ENCODE assay signal across 8 cellular contexts in genomic region chr10:18400201-18400910, GRCh38.
A peak's percentile ranks its signal among the peaks of the same experiment; 100 is the strongest.
DNase-seq lines count a peak whose midpoint lies in the region; ATAC-seq and TF ChIP-seq lines count a peak whose summit lies in the region.

No MANE protein-coding gene starts in this region.

- H3K4me1 ChIP-seq in HUES6 (ENCODE audit: control insufficient read depth, insufficient read depth, low read length) = peaks cover 4% of the 10 kb centered on the region; the same call in 1 of the 2 replicates
- no peaks in the 10 kb centered on the region for H3K4me1 ChIP-seq in right lobe of liver

- H3K36me3 ChIP-seq in HUES6 (ENCODE audit: control insufficient read depth, insufficient read depth, low read length) (no peaks in the 10 kb centered on the region), right lobe of liver (no peaks in the 10 kb centered on the region)

- peak overlapping the region; percentile 61 for H3K4me3 ChIP-seq in HUES6 (ENCODE audit: low read depth, low read length)
- peak overlapping the region; percentile 39 to 61 (median 55) for H3K4me3 ChIP-seq in right lobe of liver
- no peak overlapping the region for H3K4me3 ChIP-seq in coronary artery

- no peak for TF ChIP-seq POLR2A in right lobe of liver (IDR thresholded peaks at IDR 0.05)

- H3K36me3 Mint-ChIP-seq in stimulated activated naive CD8-positive, alpha-beta T cell treated with anti-CD3 and anti-CD28 coated beads, Interleukin-15, Interleukin-2, amounts not matched to agents 100 ng/mL and 50 ng/mL, for 24 hours (ENCODE audit: low read depth) = no peaks in the 10 kb centered on the region
- no peaks in the 10 kb centered on the region for H3K36me3 Mint-ChIP-seq in activated naive CD8-positive, alpha-beta T cell treated with anti-CD3 and anti-CD28 coated beads, Interleukin-2, amount 10 ng/mL, durations not matched to agents 7 days and 5 days

- peaks cover 14% of the 10 kb centered on the region for H3K27me3 Mint-ChIP-seq in stimulated activated naive CD8-positive, alpha-beta T cell treated with anti-CD3 and anti-CD28 coated beads, Interleukin-15, Interleukin-2, amounts not matched to agents 100 ng/mL and 50 ng/mL, for 24 hours
- peaks cover 19% of the 10 kb centered on the region for H3K27me3 Mint-ChIP-seq in activated naive CD8-positive, alpha-beta T cell treated with anti-CD3 and anti-CD28 coated beads, Interleukin-2, amount 10 ng/mL, durations not matched to agents 7 days and 5 days

- ATAC-seq in stimulated activated naive CD8-positive, alpha-beta T cell treated with anti-CD3 and anti-CD28 coated beads, Interleukin-15, Interleukin-2, amounts not matched to agents 100 U/mL and 50 U/mL, for 24 hours = no peak
- ATAC-seq in activated naive CD8-positive, alpha-beta T cell treated with anti-CD3 and anti-CD28 coated beads, Interleukin-2, amount 10 ng/mL, durations not matched to agents 7 days and 5 days (ENCODE audit: low read depth) = no peak
- peak; percentile 90 to 93 (median 92) for ATAC-seq in right lobe of liver

- POLR2A ChIA-PET in activated naive CD8-positive, alpha-beta T cell treated with anti-CD3 and anti-CD28 coated beads, Interleukin-2, amount 10 ng/mL, durations not matched to agents 7 days and 5 days (lab: Charles Lee) = no interaction called here

- no peak overlapping the region for H3K9ac ChIP-seq in HUES6 (ENCODE audit: low read length)

- TF ChIP-seq CTCF in right lobe of liver (IDR thresholded peaks at IDR 0.05) (no peak), coronary artery (IDR thresholded peaks at IDR 0.05) (no peak)

- peaks cover 9% of the 10 kb centered on the region for H3K4me1 Mint-ChIP-seq in stimulated activated naive CD8-positive, alpha-beta T cell treated with anti-CD3 and anti-CD28 coated beads, Interleukin-15, Interleukin-2, amounts not matched to agents 100 ng/mL and 50 ng/mL, for 24 hours (ENCODE audit: low read depth)
- H3K4me1 Mint-ChIP-seq in activated naive CD8-positive, alpha-beta T cell treated with anti-CD3 and anti-CD28 coated beads, Interleukin-2, amount 10 ng/mL, durations not matched to agents 7 days and 5 days = no peaks in the 10 kb centered on the region

- WGBS in right lobe of liver (ENCODE audit: insufficient coverage, low coverage, low lambda C conversion rate, missing lambda C conversion rate) = 8% methylated on average over 18 of the region's 18 CpGs

- H3K27ac Mint-ChIP-seq in stimulated activated naive CD8-positive, alpha-beta T cell treated with anti-CD3 and anti-CD28 coated beads, Interleukin-15, Interleukin-2, amounts not matched to agents 100 ng/mL and 50 ng/mL, for 24 hours = no peak overlapping the region
- no peak overlapping the region for H3K27ac Mint-ChIP-seq in activated naive CD8-positive, alpha-beta T cell treated with anti-CD3 and anti-CD28 coated beads, Interleukin-2, amount 10 ng/mL, durations not matched to agents 7 days and 5 days

- no peak overlapping the region for H3K27ac ChIP-seq in HUES6 (ENCODE audit: low read depth, low read length)
- peak overlapping the region in 2 of 3 donors; percentile 48 to 74 for H3K27ac ChIP-seq in right lobe of liver
- H3K27ac ChIP-seq in coronary artery = no peak overlapping the region

- H3K9me3 Mint-ChIP-seq in stimulated activated naive CD8-positive, alpha-beta T cell treated with anti-CD3 and anti-CD28 coated beads, Interleukin-15, Interleukin-2, amounts not matched to agents 100 ng/mL and 50 ng/mL, for 24 hours = no peaks in the 10 kb centered on the region
- no peaks in the 10 kb centered on the region for H3K9me3 Mint-ChIP-seq in activated naive CD8-positive, alpha-beta T cell treated with anti-CD3 and anti-CD28 coated beads, Interleukin-2, amount 10 ng/mL, durations not matched to agents 7 days and 5 days

- intact Hi-C loops in right lobe of liver (cut with DNase I) = no loop called here

- peak overlapping the region; percentile 62 for H3K4me3 Mint-ChIP-seq in stimulated activated naive CD8-positive, alpha-beta T cell treated with anti-CD3 and anti-CD28 coated beads, Interleukin-15, Interleukin-2, amounts not matched to agents 100 ng/mL and 50 ng/mL, for 24 hours
- H3K4me3 Mint-ChIP-seq in activated naive CD8-positive, alpha-beta T cell treated with anti-CD3 and anti-CD28 coated beads, Interleukin-2, amount 10 ng/mL, durations not matched to agents 7 days and 5 days = peak overlapping the region; percentile 13

- H3K9me3 ChIP-seq in HUES6 (ENCODE audit: control insufficient read depth, insufficient read depth, low read depth, low read length) = no peaks in the 10 kb centered on the region
- no peaks in the 10 kb centered on the region for H3K9me3 ChIP-seq in right lobe of liver

- H3K27me3 ChIP-seq in HUES6 (ENCODE audit: control insufficient read depth, insufficient read depth, low read length) (peaks cover 22% of the 10 kb centered on the region), right lobe of liver (no peaks in the 10 kb centered on the region)

- no peak for DNase-seq in stimulated activated naive CD8-positive, alpha-beta T cell treated with anti-CD3 and anti-CD28 coated beads, Interleukin-15, Interleukin-2, amounts not matched to agents 100 U/mL and 50 U/mL, for 24 hours
- no peak for DNase-seq in activated naive CD8-positive, alpha-beta T cell treated with anti-CD3 and anti-CD28 coated beads, Interleukin-2, amount 10 ng/mL, durations not matched to agents 7 days and 5 days
- peak; percentile 40 to 71 (median 64) for DNase-seq in right lobe of liver
- DNase-seq in HCEC 1CT = no peak
- no peak for DNase-seq in coronary artery (ENCODE audit: low spot score)
- no peak for DNase-seq in HPDE6-E6E7 (ENCODE audit: extremely low spot score)

Comparison
In these comparisons a context has a peak if more than half of its experiments do, and no peak if none do; other contexts are left out.
1. ATAC-seq: peak in right lobe of liver (4 of 4); none in stimulated activated naive CD8-positive, alpha-beta T cell treated with anti-CD3 and anti-CD28 coated beads, Interleukin-15, Interleukin-2, amounts not matched to agents 100 U/mL and 50 U/mL, for 24 hours (single experiment) and activated naive CD8-positive, alpha-beta T cell treated with anti-CD3 and anti-CD28 coated beads, Interleukin-2, amount 10 ng/mL, durations not matched to agents 7 days and 5 days (single experiment).
2. DNase-seq: peak in right lobe of liver (3 of 3); none in stimulated activated naive CD8-positive, alpha-beta T cell treated with anti-CD3 and anti-CD28 coated beads, Interleukin-15, Interleukin-2, amounts not matched to agents 100 U/mL and 50 U/mL, for 24 hours (single experiment), activated naive CD8-positive, alpha-beta T cell treated with anti-CD3 and anti-CD28 coated beads, Interleukin-2, amount 10 ng/mL, durations not matched to agents 7 days and 5 days (single experiment), HCEC 1CT (single experiment), coronary artery (single experiment) and HPDE6-E6E7 (single experiment).
3. H3K27ac ChIP-seq: peak in right lobe of liver (2 of 3); none in HUES6 (single experiment) and coronary artery (0 of 2).